8 cellular contexts compared by ENCODE assay signal in genomic region chrX:153969125-153969903, GRCh38. TPM values are rescaled to one million over a fixed set of nuclear protein-coding genes. Genes with fewer than 3 reads are reported as not detected.
DNase-seq lines count a peak whose midpoint lies in the region; ATAC-seq, FAIRE-seq and TF ChIP-seq lines count a peak whose summit lies in the region.

No MANE protein-coding gene starts in this region.

- FAIRE-seq in HepG2 (lab: Jason Lieb, UNC), result no peak

- no peaks in the 10 kb centered on the region for H3K9me3 ChIP-seq in HepG2 (ENCODE audit: low read length)
- H3K9me3 ChIP-seq in thyroid gland, result no peaks in the 10 kb centered on the region

- no peaks in the 10 kb centered on the region for H3K27me3 Mint-ChIP-seq in activated T-cell treated with anti-CD3 and anti-CD28 coated beads, Interleukin-2, amount 50 U/mL, for 24 hours
- no peaks in the 10 kb centered on the region for H3K27me3 Mint-ChIP-seq in activated naive CD8-positive, alpha-beta T cell treated with anti-CD3 and anti-CD28 coated beads, Interleukin-2, amount 50 U/mL, for 24 hours

- 0% methylated on average over 1 of the region's 25 CpGs for WGBS in HepG2 (ENCODE audit: low lambda C conversion rate)
- WGBS in thyroid gland, 2 donors, result 11 to 23% methylated on average over 11 to 13 of the region's 25 CpGs

- TF ChIP-seq CTCF in HepG2 (CRISPR knock-in tag; IDR thresholded peaks at IDR 0.05) (0 out of 2 replicates have a peak, but pooled peaks have one; percentile 7), thyroid gland (IDR thresholded peaks at IDR 0.05) (no peak)

- H3K9ac ChIP-seq in HepG2 (ENCODE audit: insufficient read depth, low read depth, low read length), result peak overlapping the region; percentile 67

- TF ChIP-seq POLR2A in HepG2 (IDR thresholded peaks at IDR 0.05; ENCODE audit: insufficient read depth in 1 of 2, low read depth in 2 of 2, low read length in 2 of 2) (no peak), thyroid gland (IDR thresholded peaks at IDR 0.05) (no peak)

- CTCF ChIA-PET in HepG2 (lab: Yijun Ruan, JAX; ENCODE audit: low intra/inter-chr PET ratio, low total read pairs), result no interaction called here

- intact Hi-C loops in HepG2 (cut with micrococcal nuclease; ENCODE audit: unreplicated experiment), result no loop called here
- intact Hi-C loops in thyroid gland (cut with DNase I), result no loop called here

- POLR2A ChIA-PET in HepG2 (lab: Yijun Ruan, JAX), result interaction anchor here (1.3 to 6.3 kb wide), 6 partner anchors 22 to 44 kb away, joined by 4 to 54 read pairs (median 10); no protein-coding TSS in a partner anchor

- H3K27me3 ChIP-seq in HepG2 (ENCODE audit: control insufficient read depth in 1 of 2, insufficient read depth in 2 of 2, low read length in 2 of 2) (no peaks in the 10 kb centered on the region; a peak in 1 of 5 replicates), thyroid gland (no peaks in the 10 kb centered on the region)

- H3K9me3 Mint-ChIP-seq in activated T-cell treated with anti-CD3 and anti-CD28 coated beads, Interleukin-2, amount 50 U/mL, for 24 hours, result no peaks in the 10 kb centered on the region
- H3K9me3 Mint-ChIP-seq in activated naive CD8-positive, alpha-beta T cell treated with anti-CD3 and anti-CD28 coated beads, Interleukin-2, amount 50 U/mL, for 24 hours, result no peaks in the 10 kb centered on the region

- H3K4me1 ChIP-seq in HepG2 (ENCODE audit: insufficient read depth, low read length), result peaks cover 48% of the 10 kb centered on the region
- peaks cover 26 to 45% of the 10 kb centered on the region in 2 donors for H3K4me1 ChIP-seq in thyroid gland

- TF ChIP-seq EP300 in HepG2 (IDR thresholded peaks at IDR 0.05; ENCODE audit: low read depth in 2 of 2, low read length in 2 of 2) (no peak), HepG2 (CRISPR knock-in tag; IDR thresholded peaks at IDR 0.05; ENCODE audit: borderline replicate concordance) (no peak)

- no peak for DNase-seq in activated T-cell treated with anti-CD3 and anti-CD28 coated beads, Interleukin-2, amount 50 U/mL, for 24 hours
- no peak for DNase-seq in activated T-cell treated with anti-CD3 and anti-CD28 coated beads for 4 hours
- no peak for DNase-seq in activated naive CD8-positive, alpha-beta T cell treated with anti-CD3 and anti-CD28 coated beads, Interleukin-2, amount 50 U/mL, for 24 hours
- DNase-seq in HepG2 (ENCODE audit: low spot score), result no peak
- no peak for DNase-seq in thyroid gland
- DNase-seq in OCI-M1 (lab: John Stamatoyannopoulos, UW), result no peak
- DNase-seq in effector CD8-positive, alpha-beta T cell (lab: John Stamatoyannopoulos, UW), result no peak

- peak overlapping the region; percentile 88 for H3K4me2 ChIP-seq in HepG2 (ENCODE audit: low read depth, low read length)

- TF ChIP-seq RAD21 in HepG2 (CRISPR knock-in tag; IDR thresholded peaks at IDR 0.05), result peak; percentile 6; the same call in 1 of the 2 replicates

- peak overlapping the region; percentile 100 for H3K4me3 Mint-ChIP-seq in activated T-cell treated with anti-CD3 and anti-CD28 coated beads, Interleukin-2, amount 50 U/mL, for 24 hours
- H3K4me3 Mint-ChIP-seq in activated naive CD8-positive, alpha-beta T cell treated with anti-CD3 and anti-CD28 coated beads, Interleukin-2, amount 50 U/mL, for 24 hours, result peak overlapping the region; percentile 99

- no TSS peak for BruUV-seq in HepG2 (replicated peaks; lab: Mats Ljungman, UMichigan)

- H3K36me3 ChIP-seq in HepG2 (replicated peaks in 1 of 2; ENCODE audit: control insufficient read depth in 1 of 2, insufficient read depth in 2 of 2, low read length in 2 of 2) (peaks cover 3 to 19% of the 10 kb centered on the region in 2 experiments; a peak in 4 of 5 replicates), thyroid gland (no peaks in the 10 kb centered on the region)

- peaks cover 71% of the 10 kb centered on the region for H3K36me3 Mint-ChIP-seq in activated T-cell treated with anti-CD3 and anti-CD28 coated beads, Interleukin-2, amount 50 U/mL, for 24 hours (ENCODE audit: low read depth)
- H3K36me3 Mint-ChIP-seq in activated naive CD8-positive, alpha-beta T cell treated with anti-CD3 and anti-CD28 coated beads, Interleukin-2, amount 50 U/mL, for 24 hours (ENCODE audit: low read depth), result peaks cover 21% of the 10 kb centered on the region

- ATAC-seq in activated naive CD8-positive, alpha-beta T cell treated with anti-CD3 and anti-CD28 coated beads, Interleukin-2, amount 50 U/mL, for 24 hours, result no peak
- ATAC-seq in HepG2 (0 out of 3 replicates have a peak, but pooled peaks have one; percentile 3), HG02798 (IDR thresholded peaks at IDR 0.05; ENCODE audit: poor library complexity, unreplicated experiment) (no peak)

- H3K4me3 ChIP-seq in HepG2 (replicated peaks in 1 of 3; ENCODE audit: insufficient read depth in 1 of 3, low read depth in 2 of 3, low read length in 3 of 3) (peak overlapping the region; percentile 50 to 90 (median 89)), thyroid gland (replicated peaks in 1 of 3) (peak overlapping the region in 1 of 3 donors; percentile 66)

- in situ Hi-C loops in HepG2 (cut with HindIII; ENCODE audit: extremely low pct_ligation_motif_present, low pct_unique_long_range_greater_than_20kb), result no loop called here

- peaks cover 45% of the 10 kb centered on the region for H4K20me1 ChIP-seq in HepG2 (ENCODE audit: insufficient read depth, low read length)

- H2AFZ ChIP-seq in HepG2 (ENCODE audit: low read length), result no peak overlapping the region

- H3K27ac ChIP-seq in HepG2 (ENCODE audit: extremely low read length, insufficient read depth, low read length) (no peak overlapping the region), thyroid gland (peak overlapping the region in 2 of 3 donors; percentile 98 to 99)

- H3K4me1 Mint-ChIP-seq in activated T-cell treated with anti-CD3 and anti-CD28 coated beads, Interleukin-2, amount 50 U/mL, for 24 hours (ENCODE audit: low read depth), result peaks cover 52% of the 10 kb centered on the region
- H3K4me1 Mint-ChIP-seq in activated naive CD8-positive, alpha-beta T cell treated with anti-CD3 and anti-CD28 coated beads, Interleukin-2, amount 50 U/mL, for 24 hours, result peaks cover 46% of the 10 kb centered on the region

- H3K27ac Mint-ChIP-seq in activated T-cell treated with anti-CD3 and anti-CD28 coated beads, Interleukin-2, amount 50 U/mL, for 24 hours, result peak overlapping the region; percentile 97
- H3K27ac Mint-ChIP-seq in activated naive CD8-positive, alpha-beta T cell treated with anti-CD3 and anti-CD28 coated beads, Interleukin-2, amount 50 U/mL, for 24 hours, result peak overlapping the region; percentile 56

- H3K79me2 ChIP-seq in HepG2 (ENCODE audit: insufficient read depth, low read length), result peaks cover 71% of the 10 kb centered on the region

RNA-seq across cellular contexts. Expression of gene HCFC1, which starts 2.3 kb away (rescaled TPM):
- total RNA-seq in HepG2 (2016; rRNA removed; fragmentation: Illumina TruSeq; extraction: Trizol) (17.8 and 24.0 TPM in 2 replicates), thyroid gland (100 to 1,000 TPM in 1 of 4 donors, 10 to 100 TPM in 3; 23.5 to 119 (median 52.3) TPM)
- 3.1 and 3.2 TPM in 2 replicates for total RNA-seq in HepG2 (2016; cell fraction: cytosol; rRNA removed; fragmentation: Illumina TruSeq; extraction: Trizol; ENCODE audit: low read depth)
- total RNA-seq in HepG2 (2016; cell fraction: insoluble cytoplasmic fraction; rRNA removed; fragmentation: Illumina TruSeq; extraction: Trizol), result 18.3 and 20.3 TPM in 2 replicates
- 11.9 and 12.8 TPM in 2 replicates for total RNA-seq in HepG2 (2016; cell fraction: membrane; rRNA removed; fragmentation: Illumina TruSeq; extraction: Trizol)
- total RNA-seq in HepG2 (2016; cell fraction: nucleus; rRNA removed; fragmentation: Illumina TruSeq; extraction: Trizol), result 17.9 and 21.9 TPM in 2 replicates
- polyA plus RNA-seq in HepG2 (2011; rRNA removed), result 5.8 TPM in 2 replicates
- polyA plus RNA-seq in HepG2 (2011; cell fraction: cytosol; rRNA removed), result 4.6 and 5.7 TPM in 2 replicates
- polyA plus RNA-seq in HepG2 (2011; cell fraction: nucleus; rRNA removed), result 27.7 and 34.4 TPM in 2 replicates
- 18.3 and 21.2 TPM in 2 replicates for polyA plus RNA-seq in HepG2 (2012)
- 2.2 and 2.6 TPM in 2 replicates for polyA plus RNA-seq in HepG2 (2016; cell fraction: cytosol; fragmentation: Illumina TruSeq; extraction: Trizol; ENCODE audit: low read depth)
- 32.5 and 46.4 TPM in 2 replicates for polyA plus RNA-seq in HepG2 (2016; cell fraction: insoluble cytoplasmic fraction; fragmentation: Illumina TruSeq; extraction: Trizol; ENCODE audit: low read depth)
- polyA plus RNA-seq in HepG2 (2016; cell fraction: membrane; fragmentation: Illumina TruSeq; extraction: Trizol; ENCODE audit: low read depth), result 7.0 and 9.4 TPM in 2 replicates
- polyA plus RNA-seq in HepG2 (2016; cell fraction: nucleus; fragmentation: Illumina TruSeq; extraction: Trizol; ENCODE audit: insufficient read depth, low read depth), result 60.1 and 68.4 TPM in 2 replicates
- 16.9 and 25.4 TPM in 2 replicates for polyA minus RNA-seq in HepG2 (2011; rRNA and poly(A)+ RNA removed; ENCODE audit: low replicate concordance)
- 17.9 and 19.6 TPM in 2 replicates for polyA minus RNA-seq in HepG2 (2011; cell fraction: cytosol; rRNA and poly(A)+ RNA removed)
- polyA minus RNA-seq in HepG2 (2011; cell fraction: nucleus; rRNA and poly(A)+ RNA removed), result 10.3 and 14.4 TPM in 2 replicates

RNA-seq across cellular contexts. Expression of gene TMEM187, which starts 3.2 kb away (rescaled TPM):
- total RNA-seq in HepG2 (2016; rRNA removed; fragmentation: Illumina TruSeq; extraction: Trizol), result 1.7 and 2.2 TPM in 2 replicates
- total RNA-seq in HepG2 (2016; cell fraction: cytosol; rRNA removed; fragmentation: Illumina TruSeq; extraction: Trizol; ENCODE audit: low read depth), result 0.40 and 0.53 TPM in 2 replicates
- 2.0 and 3.2 TPM in 2 replicates for total RNA-seq in HepG2 (2016; cell fraction: insoluble cytoplasmic fraction; rRNA removed; fragmentation: Illumina TruSeq; extraction: Trizol)
- total RNA-seq in HepG2 (2016; cell fraction: membrane; rRNA removed; fragmentation: Illumina TruSeq; extraction: Trizol), result 1.1 and 1.3 TPM in 2 replicates
- 2.5 and 3.6 TPM in 2 replicates for total RNA-seq in HepG2 (2016; cell fraction: nucleus; rRNA removed; fragmentation: Illumina TruSeq; extraction: Trizol)
- polyA plus RNA-seq in HepG2 (2011; rRNA removed), result 6.2 and 6.7 TPM in 2 replicates
- 7.0 and 11.0 TPM in 2 replicates for polyA plus RNA-seq in HepG2 (2011; cell fraction: cytosol; rRNA removed)
- polyA plus RNA-seq in HepG2 (2011; cell fraction: nucleus; rRNA removed), result 4.7 and 4.8 TPM in 2 replicates
- polyA plus RNA-seq in HepG2 (2012), result 5.0 and 5.4 TPM in 2 replicates
- polyA plus RNA-seq in HepG2 (2016; cell fraction: cytosol; fragmentation: Illumina TruSeq; extraction: Trizol; ENCODE audit: low read depth), result 0.63 and 0.91 TPM in 2 replicates
- polyA plus RNA-seq in HepG2 (2016; cell fraction: insoluble cytoplasmic fraction; fragmentation: Illumina TruSeq; extraction: Trizol; ENCODE audit: low read depth), result 1.3 and 2.0 TPM in 2 replicates
- 0.69 and 1.2 TPM in 2 replicates for polyA plus RNA-seq in HepG2 (2016; cell fraction: membrane; fragmentation: Illumina TruSeq; extraction: Trizol; ENCODE audit: low read depth)
- polyA plus RNA-seq in HepG2 (2016; cell fraction: nucleus; fragmentation: Illumina TruSeq; extraction: Trizol; ENCODE audit: insufficient read depth, low read depth), result 3.0 and 3.8 TPM in 2 replicates
- polyA minus RNA-seq in HepG2 (2011; rRNA and poly(A)+ RNA removed; ENCODE audit: low replicate concordance), result 9.2 and 13.1 TPM in 2 replicates
- 3.5 and 3.7 TPM in 2 replicates for polyA minus RNA-seq in HepG2 (2011; cell fraction: cytosol; rRNA and poly(A)+ RNA removed)
- 1.4 and 3.5 TPM in 2 replicates for polyA minus RNA-seq in HepG2 (2011; cell fraction: nucleus; rRNA and poly(A)+ RNA removed)
- total RNA-seq in thyroid gland, result 10 to 100 TPM in 1 of 4 donors, 1 to 10 TPM in 3; 3.8 to 10.7 (median 8.7) TPM

RNA-seq across cellular contexts. Expression of gene RENBP, which starts 24.9 kb away (rescaled TPM):
- total RNA-seq in HepG2 (2016; rRNA removed; fragmentation: Illumina TruSeq; extraction: Trizol) (0.77 and 1.4 TPM in 2 replicates), thyroid gland (10 to 100 TPM in 1 of 4 donors, 1 to 10 TPM in 3; 3.6 to 16.5 (median 4.4) TPM)
- not detected in 2 replicates for total RNA-seq in HepG2 (2016; cell fraction: cytosol; rRNA removed; fragmentation: Illumina TruSeq; extraction: Trizol; ENCODE audit: low read depth)
- 0.48 and 1.3 TPM in 2 replicates for total RNA-seq in HepG2 (2016; cell fraction: insoluble cytoplasmic fraction; rRNA removed; fragmentation: Illumina TruSeq; extraction: Trizol)
- total RNA-seq in HepG2 (2016; cell fraction: membrane; rRNA removed; fragmentation: Illumina TruSeq; extraction: Trizol), result 0.31 and 0.34 TPM in 2 replicates
- 0.78 and 1.4 TPM in 2 replicates for total RNA-seq in HepG2 (2016; cell fraction: nucleus; rRNA removed; fragmentation: Illumina TruSeq; extraction: Trizol)
- 2.0 and 2.6 TPM in 2 replicates for polyA plus RNA-seq in HepG2 (2011; rRNA removed)
- polyA plus RNA-seq in HepG2 (2011; cell fraction: cytosol; rRNA removed), result 2.7 and 3.2 TPM in 2 replicates
- polyA plus RNA-seq in HepG2 (2011; cell fraction: nucleus; rRNA removed), result 7.0 and 9.2 TPM in 2 replicates
- polyA plus RNA-seq in HepG2 (2012), result 1.5 and 2.1 TPM in 2 replicates
- 0.29 and 0.48 TPM in 2 replicates for polyA plus RNA-seq in HepG2 (2016; cell fraction: cytosol; fragmentation: Illumina TruSeq; extraction: Trizol; ENCODE audit: low read depth)
- polyA plus RNA-seq in HepG2 (2016; cell fraction: insoluble cytoplasmic fraction; fragmentation: Illumina TruSeq; extraction: Trizol; ENCODE audit: low read depth), result 0.72 and 1.8 TPM in 2 replicates
- polyA plus RNA-seq in HepG2 (2016; cell fraction: membrane; fragmentation: Illumina TruSeq; extraction: Trizol; ENCODE audit: low read depth), result 0.16 and 0.45 TPM in 2 replicates
- 0.89 and 1.6 TPM in 2 replicates for polyA plus RNA-seq in HepG2 (2016; cell fraction: nucleus; fragmentation: Illumina TruSeq; extraction: Trizol; ENCODE audit: insufficient read depth, low read depth)
- polyA minus RNA-seq in HepG2 (2011; rRNA and poly(A)+ RNA removed; ENCODE audit: low replicate concordance), result 3.3 TPM in 1 of 2 replicates, not detected in the other
- polyA minus RNA-seq in HepG2 (2011; cell fraction: cytosol; rRNA and poly(A)+ RNA removed), result 0.53 and 1.5 TPM in 2 replicates
- 1.6 and 1.7 TPM in 2 replicates for polyA minus RNA-seq in HepG2 (2011; cell fraction: nucleus; rRNA and poly(A)+ RNA removed)

RNA-seq across cellular contexts. Expression of gene NAA10, which starts 34.5 kb away (rescaled TPM):
- total RNA-seq in HepG2 (2016; rRNA removed; fragmentation: Illumina TruSeq; extraction: Trizol), result 51.1 and 51.7 TPM in 2 replicates
- total RNA-seq in HepG2 (2016; cell fraction: cytosol; rRNA removed; fragmentation: Illumina TruSeq; extraction: Trizol; ENCODE audit: low read depth), result 55.8 and 62.5 TPM in 2 replicates
- total RNA-seq in HepG2 (2016; cell fraction: insoluble cytoplasmic fraction; rRNA removed; fragmentation: Illumina TruSeq; extraction: Trizol), result 47.6 and 50.9 TPM in 2 replicates
- 52.1 and 59.2 TPM in 2 replicates for total RNA-seq in HepG2 (2016; cell fraction: membrane; rRNA removed; fragmentation: Illumina TruSeq; extraction: Trizol)
- 27.3 and 30.2 TPM in 2 replicates for total RNA-seq in HepG2 (2016; cell fraction: nucleus; rRNA removed; fragmentation: Illumina TruSeq; extraction: Trizol)
- polyA plus RNA-seq in HepG2 (2011; rRNA removed), result 49.1 and 49.2 TPM in 2 replicates
- 61.9 and 80.7 TPM in 2 replicates for polyA plus RNA-seq in HepG2 (2011; cell fraction: cytosol; rRNA removed)
- polyA plus RNA-seq in HepG2 (2011; cell fraction: nucleus; rRNA removed), result 84.9 and 98.2 TPM in 2 replicates
- polyA plus RNA-seq in HepG2 (2012), result 45.4 and 52.3 TPM in 2 replicates
- polyA plus RNA-seq in HepG2 (2016; cell fraction: cytosol; fragmentation: Illumina TruSeq; extraction: Trizol; ENCODE audit: low read depth), result 168 and 195 TPM in 2 replicates
- 99.2 and 109 TPM in 2 replicates for polyA plus RNA-seq in HepG2 (2016; cell fraction: insoluble cytoplasmic fraction; fragmentation: Illumina TruSeq; extraction: Trizol; ENCODE audit: low read depth)
- 92.8 and 108 TPM in 2 replicates for polyA plus RNA-seq in HepG2 (2016; cell fraction: membrane; fragmentation: Illumina TruSeq; extraction: Trizol; ENCODE audit: low read depth)
- 92.2 and 97.8 TPM in 2 replicates for polyA plus RNA-seq in HepG2 (2016; cell fraction: nucleus; fragmentation: Illumina TruSeq; extraction: Trizol; ENCODE audit: insufficient read depth, low read depth)
- polyA minus RNA-seq in HepG2 (2011; rRNA and poly(A)+ RNA removed; ENCODE audit: low replicate concordance), result 30.3 and 98.8 TPM in 2 replicates
- 14.6 and 17.3 TPM in 2 replicates for polyA minus RNA-seq in HepG2 (2011; cell fraction: cytosol; rRNA and poly(A)+ RNA removed)
- polyA minus RNA-seq in HepG2 (2011; cell fraction: nucleus; rRNA and poly(A)+ RNA removed), result 23.7 and 25.0 TPM in 2 replicates
- 10 to 100 TPM; 58.7 to 89.3 (median 69.7) TPM for total RNA-seq in thyroid gland

RNA-seq across cellular contexts. Expression of gene ARHGAP4, which starts 43.2 kb away (rescaled TPM):
- total RNA-seq in HepG2 (2016; rRNA removed; fragmentation: Illumina TruSeq; extraction: Trizol) (0.64 TPM in 1 of 2 replicates, not detected in the other), thyroid gland (10 to 100 TPM in 2 of 4 donors, 1 to 10 TPM in 2; 6.5 to 37.0 (median 12.2) TPM)
- total RNA-seq in HepG2 (2016; cell fraction: cytosol; rRNA removed; fragmentation: Illumina TruSeq; extraction: Trizol; ENCODE audit: low read depth), result not detected in 2 replicates
- total RNA-seq in HepG2 (2016; cell fraction: insoluble cytoplasmic fraction; rRNA removed; fragmentation: Illumina TruSeq; extraction: Trizol), result 0.22 TPM in 1 of 2 replicates, not detected in the other
- total RNA-seq in HepG2 (2016; cell fraction: membrane; rRNA removed; fragmentation: Illumina TruSeq; extraction: Trizol), result 0.28 TPM in 1 of 2 replicates, not detected in the other
- total RNA-seq in HepG2 (2016; cell fraction: nucleus; rRNA removed; fragmentation: Illumina TruSeq; extraction: Trizol), result 0.41 TPM in 1 of 2 replicates, not detected in the other
- polyA plus RNA-seq in HepG2 (2011; rRNA removed), result 0.57 and 1.1 TPM in 2 replicates
- 0.10 and 0.19 TPM in 2 replicates for polyA plus RNA-seq in HepG2 (2011; cell fraction: cytosol; rRNA removed)
- polyA plus RNA-seq in HepG2 (2011; cell fraction: nucleus; rRNA removed), result 7.0 and 9.1 TPM in 2 replicates
- polyA plus RNA-seq in HepG2 (2012), result 0.35 and 0.59 TPM in 2 replicates
- polyA plus RNA-seq in HepG2 (2016; cell fraction: cytosol; fragmentation: Illumina TruSeq; extraction: Trizol; ENCODE audit: low read depth), result not detected in 2 replicates
- not detected in 2 replicates for polyA plus RNA-seq in HepG2 (2016; cell fraction: insoluble cytoplasmic fraction; fragmentation: Illumina TruSeq; extraction: Trizol; ENCODE audit: low read depth)
- polyA plus RNA-seq in HepG2 (2016; cell fraction: membrane; fragmentation: Illumina TruSeq; extraction: Trizol; ENCODE audit: low read depth), result not detected in 2 replicates
- 0.64 and 1.9 TPM in 2 replicates for polyA plus RNA-seq in HepG2 (2016; cell fraction: nucleus; fragmentation: Illumina TruSeq; extraction: Trizol; ENCODE audit: insufficient read depth, low read depth)
- polyA minus RNA-seq in HepG2 (2011; rRNA and poly(A)+ RNA removed; ENCODE audit: low replicate concordance), result 1.6 and 1.8 TPM in 2 replicates
- 1.1 TPM in 1 of 2 replicates, not detected in the other for polyA minus RNA-seq in HepG2 (2011; cell fraction: cytosol; rRNA and poly(A)+ RNA removed)
- polyA minus RNA-seq in HepG2 (2011; cell fraction: nucleus; rRNA and poly(A)+ RNA removed), result 1.2 and 2.8 TPM in 2 replicates
